Comparison of ENCODE assay signal across 1 cellular context in the genomic region with DNA sequence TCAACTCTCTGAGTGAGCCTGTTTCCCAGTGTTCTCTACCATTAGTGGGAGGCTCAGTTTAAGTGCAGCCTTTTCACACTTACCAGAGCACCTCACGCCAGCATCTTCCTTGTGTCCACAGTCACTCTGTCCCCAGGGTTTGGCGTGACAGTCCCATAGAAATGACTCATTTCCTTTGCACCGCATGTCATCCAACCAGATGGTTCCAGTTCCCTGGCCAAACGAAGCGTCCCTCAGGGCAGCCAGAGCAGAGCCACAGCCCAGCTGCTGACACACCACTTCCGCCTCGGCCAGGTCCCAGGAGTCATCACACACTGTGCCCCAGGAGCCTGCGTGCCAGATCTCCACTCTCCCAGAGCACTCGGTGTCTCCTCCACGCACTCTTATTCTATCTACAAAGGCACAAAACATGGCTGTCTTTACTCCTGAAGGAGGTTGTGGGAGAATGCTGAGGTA.
TF ChIP-seq lines count a peak whose summit lies in the region.

No MANE protein-coding gene starts in this region.

TF ChIP-seq in K562, 482 proteins besides CTCF, POLR2A, EP300 and RAD21 (continued from another document and continues in another):
- TF ChIP-seq, protein P1, sequence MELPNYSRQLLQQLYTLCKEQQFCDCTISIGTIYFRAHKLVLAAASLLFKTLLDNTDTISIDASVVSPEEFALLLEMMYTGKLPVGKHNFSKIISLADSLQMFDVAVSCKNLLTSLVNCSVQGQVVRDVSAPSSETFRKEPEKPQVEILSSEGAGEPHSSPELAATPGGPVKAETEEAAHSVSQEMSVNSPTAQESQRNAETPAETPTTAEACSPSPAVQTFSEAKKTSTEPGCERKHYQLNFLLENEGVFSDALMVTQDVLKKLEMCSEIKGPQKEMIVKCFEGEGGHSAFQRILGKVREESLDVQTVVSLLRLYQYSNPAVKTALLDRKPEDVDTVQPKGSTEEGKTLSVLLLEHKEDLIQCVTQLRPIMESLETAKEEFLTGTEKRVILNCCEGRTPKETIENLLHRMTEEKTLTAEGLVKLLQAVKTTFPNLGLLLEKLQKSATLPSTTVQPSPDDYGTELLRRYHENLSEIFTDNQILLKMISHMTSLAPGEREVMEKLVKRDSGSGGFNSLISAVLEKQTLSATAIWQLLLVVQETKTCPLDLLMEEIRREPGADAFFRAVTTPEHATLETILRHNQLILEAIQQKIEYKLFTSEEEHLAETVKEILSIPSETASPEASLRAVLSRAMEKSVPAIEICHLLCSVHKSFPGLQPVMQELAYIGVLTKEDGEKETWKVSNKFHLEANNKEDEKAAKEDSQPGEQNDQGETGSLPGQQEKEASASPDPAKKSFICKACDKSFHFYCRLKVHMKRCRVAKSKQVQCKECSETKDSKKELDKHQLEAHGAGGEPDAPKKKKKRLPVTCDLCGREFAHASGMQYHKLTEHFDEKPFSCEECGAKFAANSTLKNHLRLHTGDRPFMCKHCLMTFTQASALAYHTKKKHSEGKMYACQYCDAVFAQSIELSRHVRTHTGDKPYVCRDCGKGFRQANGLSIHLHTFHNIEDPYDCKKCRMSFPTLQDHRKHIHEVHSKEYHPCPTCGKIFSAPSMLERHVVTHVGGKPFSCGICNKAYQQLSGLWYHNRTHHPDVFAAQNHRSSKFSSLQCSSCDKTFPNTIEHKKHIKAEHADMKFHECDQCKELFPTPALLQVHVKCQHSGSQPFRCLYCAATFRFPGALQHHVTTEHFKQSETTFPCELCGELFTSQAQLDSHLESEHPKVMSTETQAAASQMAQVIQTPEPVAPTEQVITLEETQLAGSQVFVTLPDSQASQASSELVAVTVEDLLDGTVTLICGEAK (IDR thresholded peaks at IDR 0.05) = 0 out of 2 replicates have a peak, but pooled peaks have one; percentile 38
- TF ChIP-seq, protein P1 (CRISPR knock-in tag; IDR thresholded peaks at IDR 0.05) = no peak
- TF ChIP-seq NFE2L1 (tag; IDR thresholded peaks at IDR 0.05; ENCODE audit: borderline replicate concordance, low read depth) (no peak), ZNF217 (CRISPR knock-in tag; IDR thresholded peaks at IDR 0.05) (no peak), HCFC1 (IDR thresholded peaks at IDR 0.05; ENCODE audit: low read depth, low read length) (peak; percentile 35; the same call in 1 of the 2 replicates), BCL6 (CRISPR knock-in tag; IDR thresholded peaks at IDR 0.05) (no peak), SUPT5H (IDR thresholded peaks at IDR 0.05) (no peak), SPI1 (IDR thresholded peaks at IDR 0.05; ENCODE audit: borderline replicate concordance, low read depth, low read length) (no peak), TARDBP (IDR thresholded peaks at IDR 0.05) (no peak), CBX3 (IDR thresholded peaks at IDR 0.05; ENCODE audit: borderline replicate concordance in 1 of 2, low read length in 2 of 2) (no peak), ILK (tag; IDR thresholded peaks at IDR 0.05; ENCODE audit: borderline replicate concordance, low read depth) (no peak), GATA2 (CRISPR knock-in tag; IDR thresholded peaks at IDR 0.05) (no peak), ZNF408 (CRISPR knock-in tag; IDR thresholded peaks at IDR 0.05; ENCODE audit: low read depth) (no peak), ZNF695 (CRISPR knock-in tag; IDR thresholded peaks at IDR 0.05) (no peak), TCF7L2 (IDR thresholded peaks at IDR 0.05; ENCODE audit: low read depth, low read length) (no peak), ZNF24 (IDR thresholded peaks at IDR 0.05) (no peak), ZNF143 (CRISPR knock-in tag; IDR thresholded peaks at IDR 0.05) (no peak), FOSL1 (tag; conservative IDR thresholded peaks at IDR 0.05) (0 out of 2 replicates have a peak, but pooled peaks have one; percentile 43), ATF1 (CRISPR knock-in tag; IDR thresholded peaks at IDR 0.05) (peak; percentile 56; the same call in 1 of the 2 replicates), ATF1 (tag; IDR thresholded peaks at IDR 0.05) (peak; percentile 71), ZNF324 (CRISPR knock-in tag; IDR thresholded peaks at IDR 0.05) (no peak), JUND (IDR thresholded peaks at IDR 0.05; ENCODE audit: borderline replicate concordance, low read depth, low read length) (peak; percentile 47; the same call in 1 of the 2 replicates), JUND (tag; IDR thresholded peaks at IDR 0.05; ENCODE audit: borderline replicate concordance, low read depth, low read length) (0 out of 3 replicates have a peak, but pooled peaks have one; percentile 32), SRSF1 (IDR thresholded peaks at IDR 0.05; ENCODE audit: low read depth, low read length) (no peak), L3MBTL2 (IDR thresholded peaks at IDR 0.05) (peak; percentile 74), FOXA1 (IDR thresholded peaks at IDR 0.05; ENCODE audit: borderline replicate concordance) (no peak), CBX8 (IDR thresholded peaks at IDR 0.05; ENCODE audit: borderline replicate concordance, extremely low read depth, low read depth, low read length, poor library complexity, severe bottlenecking) (no peak), NCOA6 (IDR thresholded peaks at IDR 0.05) (no peak), LEF1 (IDR thresholded peaks at IDR 0.05) (no peak), CREB1 (IDR thresholded peaks at IDR 0.05) (peak; percentile 81), CREB1 (CRISPR knock-in tag; IDR thresholded peaks at IDR 0.05) (0 out of 2 replicates have a peak, but pooled peaks have one; percentile 29), YY1 (IDR thresholded peaks at IDR 0.05; ENCODE audit: borderline replicate concordance in 1 of 3, control insufficient read depth in 1 of 3, extremely low read depth in 1 of 3, insufficient read depth in 3 of 3, insufficient read length in 1 of 3, insufficient replicate concordance in 2 of 3, low read depth in 1 of 3, low read length in 2 of 3) (no peak), ELF1 (tag; IDR thresholded peaks at IDR 0.05) (no peak), ZNF76 (CRISPR knock-in tag; IDR thresholded peaks at IDR 0.05; ENCODE audit: borderline replicate concordance) (no peak), GABPA (tag; conservative IDR thresholded peaks at IDR 0.05; ENCODE audit: low read depth) (peak; percentile 84), ZNF354B (CRISPR knock-in tag; IDR thresholded peaks at IDR 0.05) (no peak), ATF7 (IDR thresholded peaks at IDR 0.05) (peak; percentile 23; the same call in 1 of the 2 replicates), LARP7 (IDR thresholded peaks at IDR 0.05) (no peak), KAT2B (IDR thresholded peaks at IDR 0.05; ENCODE audit: low read depth, low read length) (no peak), ZNF134 (CRISPR knock-in tag; conservative IDR thresholded peaks at IDR 0.05) (no peak)
- TF ChIP-seq, protein P2, sequence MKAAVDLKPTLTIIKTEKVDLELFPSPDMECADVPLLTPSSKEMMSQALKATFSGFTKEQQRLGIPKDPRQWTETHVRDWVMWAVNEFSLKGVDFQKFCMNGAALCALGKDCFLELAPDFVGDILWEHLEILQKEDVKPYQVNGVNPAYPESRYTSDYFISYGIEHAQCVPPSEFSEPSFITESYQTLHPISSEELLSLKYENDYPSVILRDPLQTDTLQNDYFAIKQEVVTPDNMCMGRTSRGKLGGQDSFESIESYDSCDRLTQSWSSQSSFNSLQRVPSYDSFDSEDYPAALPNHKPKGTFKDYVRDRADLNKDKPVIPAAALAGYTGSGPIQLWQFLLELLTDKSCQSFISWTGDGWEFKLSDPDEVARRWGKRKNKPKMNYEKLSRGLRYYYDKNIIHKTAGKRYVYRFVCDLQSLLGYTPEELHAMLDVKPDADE (conservative IDR thresholded peaks at IDR 0.05; ENCODE audit: control insufficient read depth, low read depth, low read length) = no peak
- TF ChIP-seq, protein P3, sequence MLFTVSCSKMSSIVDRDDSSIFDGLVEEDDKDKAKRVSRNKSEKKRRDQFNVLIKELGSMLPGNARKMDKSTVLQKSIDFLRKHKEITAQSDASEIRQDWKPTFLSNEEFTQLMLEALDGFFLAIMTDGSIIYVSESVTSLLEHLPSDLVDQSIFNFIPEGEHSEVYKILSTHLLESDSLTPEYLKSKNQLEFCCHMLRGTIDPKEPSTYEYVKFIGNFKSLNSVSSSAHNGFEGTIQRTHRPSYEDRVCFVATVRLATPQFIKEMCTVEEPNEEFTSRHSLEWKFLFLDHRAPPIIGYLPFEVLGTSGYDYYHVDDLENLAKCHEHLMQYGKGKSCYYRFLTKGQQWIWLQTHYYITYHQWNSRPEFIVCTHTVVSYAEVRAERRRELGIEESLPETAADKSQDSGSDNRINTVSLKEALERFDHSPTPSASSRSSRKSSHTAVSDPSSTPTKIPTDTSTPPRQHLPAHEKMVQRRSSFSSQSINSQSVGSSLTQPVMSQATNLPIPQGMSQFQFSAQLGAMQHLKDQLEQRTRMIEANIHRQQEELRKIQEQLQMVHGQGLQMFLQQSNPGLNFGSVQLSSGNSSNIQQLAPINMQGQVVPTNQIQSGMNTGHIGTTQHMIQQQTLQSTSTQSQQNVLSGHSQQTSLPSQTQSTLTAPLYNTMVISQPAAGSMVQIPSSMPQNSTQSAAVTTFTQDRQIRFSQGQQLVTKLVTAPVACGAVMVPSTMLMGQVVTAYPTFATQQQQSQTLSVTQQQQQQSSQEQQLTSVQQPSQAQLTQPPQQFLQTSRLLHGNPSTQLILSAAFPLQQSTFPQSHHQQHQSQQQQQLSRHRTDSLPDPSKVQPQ (CRISPR knock-in tag; IDR thresholded peaks at IDR 0.05; ENCODE audit: borderline replicate concordance) = no peak
- TF ChIP-seq, protein P4, sequence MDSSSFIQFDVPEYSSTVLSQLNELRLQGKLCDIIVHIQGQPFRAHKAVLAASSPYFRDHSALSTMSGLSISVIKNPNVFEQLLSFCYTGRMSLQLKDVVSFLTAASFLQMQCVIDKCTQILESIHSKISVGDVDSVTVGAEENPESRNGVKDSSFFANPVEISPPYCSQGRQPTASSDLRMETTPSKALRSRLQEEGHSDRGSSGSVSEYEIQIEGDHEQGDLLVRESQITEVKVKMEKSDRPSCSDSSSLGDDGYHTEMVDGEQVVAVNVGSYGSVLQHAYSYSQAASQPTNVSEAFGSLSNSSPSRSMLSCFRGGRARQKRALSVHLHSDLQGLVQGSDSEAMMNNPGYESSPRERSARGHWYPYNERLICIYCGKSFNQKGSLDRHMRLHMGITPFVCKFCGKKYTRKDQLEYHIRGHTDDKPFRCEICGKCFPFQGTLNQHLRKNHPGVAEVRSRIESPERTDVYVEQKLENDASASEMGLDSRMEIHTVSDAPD (CRISPR knock-in tag; IDR thresholded peaks at IDR 0.05) = no peak
- TF ChIP-seq, protein P5, sequence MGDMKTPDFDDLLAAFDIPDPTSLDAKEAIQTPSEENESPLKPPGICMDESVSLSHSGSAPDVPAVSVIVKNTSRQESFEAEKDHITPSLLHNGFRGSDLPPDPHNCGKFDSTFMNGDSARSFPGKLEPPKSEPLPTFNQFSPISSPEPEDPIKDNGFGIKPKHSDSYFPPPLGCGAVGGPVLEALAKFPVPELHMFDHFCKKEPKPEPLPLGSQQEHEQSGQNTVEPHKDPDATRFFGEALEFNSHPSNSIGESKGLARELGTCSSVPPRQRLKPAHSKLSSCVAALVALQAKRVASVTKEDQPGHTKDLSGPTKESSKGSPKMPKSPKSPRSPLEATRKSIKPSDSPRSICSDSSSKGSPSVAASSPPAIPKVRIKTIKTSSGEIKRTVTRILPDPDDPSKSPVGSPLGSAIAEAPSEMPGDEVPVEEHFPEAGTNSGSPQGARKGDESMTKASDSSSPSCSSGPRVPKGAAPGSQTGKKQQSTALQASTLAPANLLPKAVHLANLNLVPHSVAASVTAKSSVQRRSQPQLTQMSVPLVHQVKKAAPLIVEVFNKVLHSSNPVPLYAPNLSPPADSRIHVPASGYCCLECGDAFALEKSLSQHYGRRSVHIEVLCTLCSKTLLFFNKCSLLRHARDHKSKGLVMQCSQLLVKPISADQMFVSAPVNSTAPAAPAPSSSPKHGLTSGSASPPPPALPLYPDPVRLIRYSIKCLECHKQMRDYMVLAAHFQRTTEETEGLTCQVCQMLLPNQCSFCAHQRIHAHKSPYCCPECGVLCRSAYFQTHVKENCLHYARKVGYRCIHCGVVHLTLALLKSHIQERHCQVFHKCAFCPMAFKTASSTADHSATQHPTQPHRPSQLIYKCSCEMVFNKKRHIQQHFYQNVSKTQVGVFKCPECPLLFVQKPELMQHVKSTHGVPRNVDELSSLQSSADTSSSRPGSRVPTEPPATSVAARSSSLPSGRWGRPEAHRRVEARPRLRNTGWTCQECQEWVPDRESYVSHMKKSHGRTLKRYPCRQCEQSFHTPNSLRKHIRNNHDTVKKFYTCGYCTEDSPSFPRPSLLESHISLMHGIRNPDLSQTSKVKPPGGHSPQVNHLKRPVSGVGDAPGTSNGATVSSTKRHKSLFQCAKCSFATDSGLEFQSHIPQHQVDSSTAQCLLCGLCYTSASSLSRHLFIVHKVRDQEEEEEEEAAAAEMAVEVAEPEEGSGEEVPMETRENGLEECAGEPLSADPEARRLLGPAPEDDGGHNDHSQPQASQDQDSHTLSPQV (IDR thresholded peaks at IDR 0.05) = no peak
- TF ChIP-seq, protein P6, sequence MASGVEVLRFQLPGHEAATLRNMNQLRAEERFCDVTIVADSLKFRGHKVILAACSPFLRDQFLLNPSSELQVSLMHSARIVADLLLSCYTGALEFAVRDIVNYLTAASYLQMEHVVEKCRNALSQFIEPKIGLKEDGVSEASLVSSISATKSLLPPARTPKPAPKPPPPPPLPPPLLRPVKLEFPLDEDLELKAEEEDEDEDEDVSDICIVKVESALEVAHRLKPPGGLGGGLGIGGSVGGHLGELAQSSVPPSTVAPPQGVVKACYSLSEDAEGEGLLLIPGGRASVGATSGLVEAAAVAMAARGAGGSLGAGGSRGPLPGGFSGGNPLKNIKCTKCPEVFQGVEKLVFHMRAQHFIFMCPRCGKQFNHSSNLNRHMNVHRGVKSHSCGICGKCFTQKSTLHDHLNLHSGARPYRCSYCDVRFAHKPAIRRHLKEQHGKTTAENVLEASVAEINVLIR (CRISPR knock-in tag; IDR thresholded peaks at IDR 0.05) = peak; percentile 45; the same call in 1 of the 2 replicates
